11 cellular contexts compared by ENCODE assay signal in the genomic region with DNA sequence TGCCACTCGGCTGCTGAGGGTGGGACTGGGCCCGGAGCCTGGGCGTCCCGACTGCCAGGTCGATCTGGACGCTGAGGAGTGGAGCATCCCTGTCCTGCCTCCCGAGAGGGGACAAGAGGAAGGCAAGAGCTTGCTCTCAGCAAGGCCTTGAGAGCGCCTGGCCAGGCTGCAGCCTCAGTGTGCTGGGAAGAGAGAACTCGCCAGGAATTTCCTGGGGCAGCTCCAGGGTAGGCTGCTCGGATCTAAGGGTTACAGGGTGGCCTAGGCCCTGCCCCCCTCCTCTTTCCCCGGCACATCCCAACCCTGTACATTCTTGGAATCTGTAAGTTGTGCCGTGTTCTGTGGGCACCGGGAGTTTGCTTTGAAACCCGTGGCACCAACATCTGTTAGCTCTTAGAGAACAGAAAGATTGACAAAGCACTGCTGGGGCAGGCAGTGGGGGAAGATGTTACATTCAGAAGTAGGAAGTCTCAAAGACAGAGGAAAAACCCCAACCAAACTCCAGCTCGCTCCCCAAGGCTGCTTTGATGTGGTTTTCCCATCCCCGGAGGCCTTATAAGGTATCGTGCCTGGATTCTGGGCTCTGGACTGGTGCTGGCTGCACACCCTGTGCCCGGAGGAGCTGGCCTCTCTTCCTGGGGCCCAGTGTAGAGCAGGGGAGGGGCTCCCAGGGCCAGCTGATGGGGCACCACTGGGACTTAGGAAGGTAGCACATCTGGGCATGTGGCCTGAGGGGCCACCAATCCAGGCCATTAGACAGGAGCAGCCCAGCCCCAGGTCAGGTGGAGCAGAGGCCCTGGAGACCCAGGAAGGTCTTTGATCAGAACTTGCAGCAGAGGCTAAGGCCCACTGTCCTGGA. TPM values are rescaled to one million over a fixed set of nuclear protein-coding genes. Genes with fewer than 3 reads are reported as not detected.
DNase-seq lines count a peak whose midpoint lies in the region; ATAC-seq and TF ChIP-seq lines count a peak whose summit lies in the region.
"Had no signal": no experiment of that assay in that cellular context is flagged by ENCODE, and none has a peak within 500 bp of the region (broad histone marks: within the 10 kb centered on the region; RNA-seq: fewer than 3 reads in every experiment).

No MANE protein-coding gene starts in this region.

- no peak for ATAC-seq in GM21381 (IDR thresholded peaks at IDR 0.05; ENCODE audit: unreplicated experiment)
- ATAC-seq: left lobe of liver had no signal

- TF ChIP-seq CTCF in fibroblast of villous mesenchyme (IDR thresholded peaks at IDR 0.05; ENCODE audit: insufficient read depth, low read depth, low read length) (no peak), osteocyte (IDR thresholded peaks at IDR 0.05) (no peak)

- H3K4me3 ChIP-seq in BLaER1 treated with 17β-estradiol and CSF1 and Interleukin-3, amounts not matched to agents 10 nM and 100 nM = no peak overlapping the region
- H3K4me3 ChIP-seq in fibroblast of villous mesenchyme (ENCODE audit: low read depth, low read length) = no peak overlapping the region
- no peak overlapping the region for H3K4me3 ChIP-seq in MG63
- H3K4me3 ChIP-seq: SJCRH30 had no signal

- no peaks in the 10 kb centered on the region for H3K36me3 Mint-ChIP-seq in osteocyte (ENCODE audit: unreplicated experiment)

- peak overlapping the region; percentile 59 to 84 (median 65) for H3K4me2 ChIP-seq in BLaER1 treated with 17β-estradiol and CSF1 and Interleukin-3, amounts not matched to agents 10 nM and 100 nM

- no peaks in the 10 kb centered on the region for H3K36me3 ChIP-seq in BLaER1 treated with 17β-estradiol and CSF1 and Interleukin-3, amounts not matched to agents 10 nM and 100 nM
- H3K36me3 ChIP-seq in MG63 = no peaks in the 10 kb centered on the region
- H3K36me3 ChIP-seq: SJCRH30 had no signal

- peaks cover 0 to 7% (median 0%) of the 10 kb centered on the region in 11 experiments; a peak in 1 of 22 replicates for H4K20me1 ChIP-seq in BLaER1 treated with 17β-estradiol and CSF1 and Interleukin-3, amounts not matched to agents 10 nM and 100 nM

- H3K27me3 Mint-ChIP-seq in osteocyte (ENCODE audit: unreplicated experiment) = no peaks in the 10 kb centered on the region

- H3K9me3 Mint-ChIP-seq in osteocyte (ENCODE audit: unreplicated experiment) = no peaks in the 10 kb centered on the region

- DNase-seq in SW480 (ENCODE audit: low spot score) (peak; percentile 85), fibroblast of villous mesenchyme (ENCODE audit: low read depth) (peak; percentile 28), osteocyte (ENCODE audit: extremely low spot score, unreplicated experiment) (no peak), MG63 (no peak), iPS-NIHi7 (ENCODE audit: extremely low spot score) (no peak), occipital lobe (lab: John Stamatoyannopoulos, UW) (no peak)
- DNase-seq: NCI-H1694 had no signal

- H3K4me1 ChIP-seq in BLaER1 treated with 17β-estradiol and CSF1 and Interleukin-3, amounts not matched to agents 10 nM and 100 nM = peaks cover 21 to 35% (median 28%) of the 10 kb centered on the region in 10 experiments
- H3K4me1 ChIP-seq: SJCRH30 had no signal

- peak overlapping the region in 3 of 11 experiments; percentile 7 to 15 (median 13); a peak in 3 of 22 replicates for H3K27ac ChIP-seq in BLaER1 treated with 17β-estradiol and CSF1 and Interleukin-3, amounts not matched to agents 10 nM and 100 nM
- H3K27ac ChIP-seq: SJCRH30 had no signal

- H3K4me3 Mint-ChIP-seq in osteocyte (ENCODE audit: unreplicated experiment) = no peak overlapping the region

- H3K27ac Mint-ChIP-seq in osteocyte (ENCODE audit: unreplicated experiment) = peak overlapping the region; percentile 27

- H3K9me3 ChIP-seq in BLaER1 treated with 17β-estradiol and CSF1 and Interleukin-3, amounts not matched to agents 10 nM and 100 nM (replicated peaks in 1 of 11) = no peaks in the 10 kb centered on the region
- H3K9me3 ChIP-seq in MG63 = no peaks in the 10 kb centered on the region
- H3K9me3 ChIP-seq: SJCRH30 had no signal

- H3K9ac ChIP-seq in BLaER1 treated with 17β-estradiol and CSF1 and Interleukin-3, amounts not matched to agents 10 nM and 100 nM = peak overlapping the region in 4 of 11 experiments; percentile 15 to 51 (median 44); a peak in 6 of 22 replicates

- no peaks in the 10 kb centered on the region for H3K27me3 ChIP-seq in BLaER1 treated with 17β-estradiol and CSF1 and Interleukin-3, amounts not matched to agents 10 nM and 100 nM
- H3K27me3 ChIP-seq in MG63 = no peaks in the 10 kb centered on the region

- peaks cover 17% of the 10 kb centered on the region for H3K4me1 Mint-ChIP-seq in osteocyte (ENCODE audit: unreplicated experiment)

RNA-seq across cellular contexts. Expression of gene NKD1, which starts 55.2 kb away (rescaled TPM):
- total RNA-seq in fibroblast of villous mesenchyme (under 0.01 TPM in 1 of 2 replicates, not detected in the other), osteocyte (0.43 and 0.63 TPM in 2 replicates), occipital lobe (2.2 TPM)
- total RNA-seq in MG63 (2014; rRNA removed; shearing (Covaris generic); ENCODE audit: low replicate concordance) = 0.07 and 0.12 TPM in 2 replicates

Comparison
In these comparisons a context has a peak if more than half of its experiments do, and no peak if none do; other contexts are left out.
1. DNase-seq: peak in SW480 (single experiment) and fibroblast of villous mesenchyme (single experiment); none in osteocyte (single experiment), MG63 (single experiment), iPS-NIHi7 (single experiment) and occipital lobe (single experiment).